Comparison of ENCODE assay signal across 11 cellular contexts in the genomic region with DNA sequence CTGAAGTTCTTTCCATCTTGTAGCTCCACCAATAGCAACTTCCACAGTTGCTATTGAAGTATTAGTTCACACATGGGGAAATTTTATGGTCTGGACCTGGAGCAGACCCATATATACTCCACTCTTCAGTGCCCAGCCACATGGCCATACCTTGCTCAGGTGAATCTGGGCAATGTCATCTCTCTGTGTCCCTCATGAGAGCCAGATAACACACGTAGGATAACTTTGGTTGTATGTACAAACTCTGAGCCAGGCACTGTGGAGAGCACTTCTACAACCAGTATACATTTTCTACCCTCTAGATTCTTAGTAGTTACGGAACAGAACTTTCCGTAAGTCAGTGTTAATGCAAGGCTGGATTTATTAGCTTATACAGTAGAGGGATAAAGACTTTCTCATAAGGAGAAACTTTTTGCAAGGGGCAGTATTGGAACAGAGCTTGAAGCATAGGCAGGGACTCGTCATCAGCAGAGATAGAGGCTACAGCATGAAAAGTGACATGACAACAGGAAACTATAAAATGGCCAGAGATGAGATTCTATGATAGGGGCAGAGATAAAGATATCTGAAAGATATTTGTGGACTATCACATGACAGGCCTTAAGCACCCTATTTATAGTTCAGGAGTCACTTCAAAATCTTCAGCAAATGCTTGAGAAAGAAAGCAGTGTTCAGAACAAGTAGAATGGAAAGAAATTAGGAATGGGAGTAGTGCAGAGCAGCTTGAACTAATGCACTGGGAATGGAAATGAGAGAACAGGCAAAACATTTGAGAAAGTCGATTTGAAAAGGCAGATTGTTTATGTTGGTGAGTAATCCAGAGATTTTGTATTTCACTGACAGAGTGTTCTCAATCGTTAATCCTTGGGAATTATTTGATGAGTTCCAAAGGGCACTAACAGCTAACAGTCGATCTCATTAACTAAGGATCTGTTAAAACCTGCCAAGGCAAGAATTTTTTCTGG.
DNase-seq lines count a peak whose midpoint lies in the region; ATAC-seq and TF ChIP-seq lines count a peak whose summit lies in the region.
"Had no signal": no experiment of that assay in that cellular context is flagged by ENCODE, and none has a peak within 500 bp of the region (broad histone marks: within the 10 kb centered on the region; RNA-seq: fewer than 3 reads in every experiment).

No MANE protein-coding gene starts in this region.

- H3K4me1 ChIP-seq in A673 (ENCODE audit: insufficient read depth, low read length, poor library complexity, severe bottlenecking), result no peaks in the 10 kb centered on the region
- H3K4me1 ChIP-seq in ascending aorta, result peaks cover 0 to 8% of the 10 kb centered on the region in 2 donors

- intact Hi-C loops in A673 (cut with micrococcal nuclease; ENCODE audit: unreplicated experiment) (no loop called here), ascending aorta (cut with DNase I) (loop anchor here (2.0 kb wide), 1 partner anchor 15 kb away; no protein-coding TSS in a partner anchor)

- no peaks in the 10 kb centered on the region for H3K9me3 Mint-ChIP-seq in activated CD8-positive, alpha-beta memory T cell treated with anti-CD3 and anti-CD28 coated beads, Interleukin-2, amount 10 ng/mL, durations not matched to agents 7 days and 5 days (ENCODE audit: low read depth)
- H3K9me3 Mint-ChIP-seq: activated naive CD4-positive, alpha-beta T cell treated with anti-CD3 and anti-CD28 coated beads for 36 hours had no signal

- no peak for TF ChIP-seq CTCF in A673 (conservative IDR thresholded peaks at IDR 0.05; ENCODE audit: low read depth, low read length)
- no peak for TF ChIP-seq CTCF in ascending aorta (IDR thresholded peaks at IDR 0.05)

- H3K4me3 ChIP-seq in A673 (ENCODE audit: low read depth, low read length, poor library complexity, severe bottlenecking) (no peak overlapping the region), ascending aorta (peak overlapping the region in 1 of 2 donors; percentile 36)

- ATAC-seq in GM21515 (IDR thresholded peaks at IDR 0.05; ENCODE audit: unreplicated experiment), result no peak
- no peak for ATAC-seq in activated CD8-positive, alpha-beta memory T cell treated with anti-CD3 and anti-CD28 coated beads, Interleukin-2, amount 10 ng/mL, durations not matched to agents 7 days and 5 days

- no peaks in the 10 kb centered on the region for H3K27me3 ChIP-seq in A673 (replicated peaks; ENCODE audit: insufficient read depth, low read depth, low read length, poor library complexity)
- H3K27me3 ChIP-seq in ascending aorta, result no peaks in the 10 kb centered on the region

- no peaks in the 10 kb centered on the region for H3K4me1 Mint-ChIP-seq in activated CD8-positive, alpha-beta memory T cell treated with anti-CD3 and anti-CD28 coated beads, Interleukin-2, amount 10 ng/mL, durations not matched to agents 7 days and 5 days

- H3K36me3 Mint-ChIP-seq in activated CD8-positive, alpha-beta memory T cell treated with anti-CD3 and anti-CD28 coated beads, Interleukin-2, amount 10 ng/mL, durations not matched to agents 7 days and 5 days, result no peaks in the 10 kb centered on the region

- H3K4me3 Mint-ChIP-seq in activated CD8-positive, alpha-beta memory T cell treated with anti-CD3 and anti-CD28 coated beads, Interleukin-2, amount 10 ng/mL, durations not matched to agents 7 days and 5 days, result no peak overlapping the region
- H3K4me3 Mint-ChIP-seq: activated naive CD4-positive, alpha-beta T cell treated with anti-CD3 and anti-CD28 coated beads for 36 hours had no signal

- BruUV-seq in A673 (replicated peaks; lab: Mats Ljungman, UMichigan), result no TSS peak

- H3K27ac ChIP-seq in A673 (ENCODE audit: low read depth, low read length, poor library complexity, severe bottlenecking), result no peak overlapping the region
- peak overlapping the region; percentile 67 to 72 for H3K27ac ChIP-seq in ascending aorta
- H3K27ac ChIP-seq: epithelial cell of prostate had no signal

- no peaks in the 10 kb centered on the region for H3K36me3 ChIP-seq in A673 (ENCODE audit: insufficient read depth, low read length, poor library complexity, severe bottlenecking)
- H3K36me3 ChIP-seq in ascending aorta, result no peaks in the 10 kb centered on the region

- no peak overlapping the region for H3K27ac Mint-ChIP-seq in activated CD8-positive, alpha-beta memory T cell treated with anti-CD3 and anti-CD28 coated beads, Interleukin-2, amount 10 ng/mL, durations not matched to agents 7 days and 5 days
- H3K27ac Mint-ChIP-seq: activated naive CD4-positive, alpha-beta T cell treated with anti-CD3 and anti-CD28 coated beads for 36 hours had no signal

- POLR2A ChIA-PET in A673 (lab: Charles Lee; ENCODE audit: low non-redundant PET), result no interaction called here

- CTCF ChIA-PET in A673 (lab: Charles Lee), result no interaction called here
- CTCF ChIA-PET in activated CD8-positive, alpha-beta memory T cell treated with anti-CD3 and anti-CD28 coated beads, Interleukin-2, amount 10 ng/mL, durations not matched to agents 7 days and 5 days (lab: Charles Lee), result no interaction called here

- DNase-seq in A673 (ENCODE audit: low spot score) (peak; percentile 3), ascending aorta (ENCODE audit: low spot score in 2 of 2) (no peak), globus pallidus (ENCODE audit: low spot score) (peak; percentile 61), putamen (ENCODE audit: low spot score) (peak; percentile 44), GM19238 (ENCODE audit: insufficient read length, low spot score) (no peak), NCI-H1436 treated with DMSO at 0.1 percent for 48 hours (lab: John Stamatoyannopoulos, UW) (no peak)
- no peak for DNase-seq in activated CD8-positive, alpha-beta memory T cell treated with anti-CD3 and anti-CD28 coated beads, Interleukin-2, amount 10 ng/mL, durations not matched to agents 7 days and 5 days
- DNase-seq: activated naive CD4-positive, alpha-beta T cell treated with anti-CD3 and anti-CD28 coated beads for 36 hours; NCI-H226 had no signal

- no peaks in the 10 kb centered on the region for H3K27me3 Mint-ChIP-seq in activated CD8-positive, alpha-beta memory T cell treated with anti-CD3 and anti-CD28 coated beads, Interleukin-2, amount 10 ng/mL, durations not matched to agents 7 days and 5 days

- H3K9me3 ChIP-seq in A673 (ENCODE audit: low read depth, low read length, poor library complexity, severe bottlenecking) (no peaks in the 10 kb centered on the region), ascending aorta (no peaks in the 10 kb centered on the region)

Comparison
In these comparisons a context has a peak if more than half of its experiments do, and no peak if none do; other contexts are left out.
1. DNase-seq: peak in A673 (single experiment), globus pallidus (single experiment) and putamen (single experiment); none in ascending aorta (0 of 2), GM19238 (single experiment), activated CD8-positive, alpha-beta memory T cell treated with anti-CD3 and anti-CD28 coated beads, Interleukin-2, amount 10 ng/mL, durations not matched to agents 7 days and 5 days (single experiment) and NCI-H1436 treated with DMSO at 0.1 percent for 48 hours (single experiment).